11 cellular contexts compared by ENCODE assay signal in the genomic region with DNA sequence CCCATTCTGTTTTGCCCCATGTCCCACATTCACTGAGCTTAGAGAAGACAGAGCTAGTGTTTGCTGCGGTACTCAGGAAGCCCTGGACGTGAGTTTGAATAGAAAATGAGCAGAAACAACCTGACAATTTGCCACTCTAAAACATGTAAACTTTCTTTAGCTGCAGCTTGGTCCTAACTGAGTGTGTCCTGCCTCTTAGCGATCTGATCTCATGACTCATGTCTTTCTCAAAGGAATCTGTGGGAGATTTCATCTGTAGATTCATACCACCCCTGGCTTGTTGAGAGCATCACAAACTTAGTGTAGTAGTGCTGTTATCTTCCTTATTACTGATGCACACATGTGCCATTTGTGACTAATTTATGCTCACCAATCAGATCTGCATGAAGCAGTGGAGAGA.
DNase-seq lines count a peak whose midpoint lies in the region; ATAC-seq and TF ChIP-seq lines count a peak whose summit lies in the region.
"Had no signal": no experiment of that assay in that cellular context is flagged by ENCODE, and none has a peak within 500 bp of the region (broad histone marks: within the 10 kb centered on the region; RNA-seq: fewer than 3 reads in every experiment).

No MANE protein-coding gene starts in this region.

- WGBS in mammary epithelial cell (ENCODE audit: low coverage, missing lambda C conversion rate): 54% methylated on average over 3 of the region's 3 CpGs
- 65 to 80% (median 72%) methylated on average over 3 of the region's 3 CpGs for whole genome bisulfite sequencing in spleen, 5 donors
- 81 to 88% (median 86%) methylated on average over 3 of the region's 3 CpGs for WGBS in heart left ventricle, 4 donors

- in situ Hi-C loops in mammary epithelial cell (cut with MboI; ENCODE audit: low sequenced_read_pairs in 2 of 2): no loop called here

- H3K4me1 ChIP-seq in mammary epithelial cell (ENCODE audit: insufficient read depth, low read length) (peaks cover 54% of the 10 kb centered on the region), spleen (peaks cover 0 to 36% (median 21%) of the 10 kb centered on the region in 6 donors), heart left ventricle (peaks cover 0 to 57% (median 14%) of the 10 kb centered on the region in 12 donors)

- no peaks in the 10 kb centered on the region for H3K27me3 ChIP-seq in mammary epithelial cell (ENCODE audit: insufficient read depth, low read length)
- no peaks in the 10 kb centered on the region for H3K27me3 ChIP-seq in spleen (replicated peaks in 1 of 7)
- no peaks in the 10 kb centered on the region for H3K27me3 ChIP-seq in heart left ventricle
- H3K27me3 ChIP-seq: neural progenitor cell had no signal

- peak overlapping the region; percentile 45 for H2AFZ ChIP-seq in mammary epithelial cell (ENCODE audit: low read depth, low read length)
- H2AFZ ChIP-seq: neural progenitor cell had no signal

- H3K27ac Mint-ChIP-seq in stimulated activated naive B cell treated with anti-CD40 and anti-IgM and Interleukin-4, amounts not matched to agents 10 μg/mL and 1 μg/mL and 100 μg/mL, for 72 hours: no peak overlapping the region
- H3K27ac Mint-ChIP-seq: neural progenitor cell had no signal

- H4K20me1 ChIP-seq in mammary epithelial cell (ENCODE audit: insufficient read depth, low read length): no peaks in the 10 kb centered on the region

- CTCF ChIA-PET in mammary epithelial cell (lab: Charles Lee; ENCODE audit: low non-redundant PET): no interaction called here

- H3K4me3 ChIP-seq in mammary epithelial cell (replicated peaks in 1 of 3; ENCODE audit: insufficient read depth in 1 of 3, low read depth in 2 of 3, low read length in 3 of 3) (peak overlapping the region in 1 of 3 experiments; percentile 8), spleen (no peak overlapping the region), heart left ventricle (no peak overlapping the region)
- H3K4me3 ChIP-seq: neural progenitor cell had no signal

- BruUV-seq in mammary epithelial cell (replicated peaks; lab: Mats Ljungman, UMichigan): no TSS peak

- no peak for ATAC-seq in heart left ventricle
- no peak for ATAC-seq in stimulated activated naive B cell treated with anti-CD40 and anti-IgM and Interleukin-4, amounts not matched to agents 10 μg/mL and 1 μg/mL and 100 μg/mL, for 72 hours (replicated peaks)
- no peak for ATAC-seq in HG02759 (IDR thresholded peaks at IDR 0.05; ENCODE audit: unreplicated experiment)

- intact Hi-C loops in mammary epithelial cell (cut with micrococcal nuclease): no loop called here
- intact Hi-C loops in spleen (cut with DNase I; ENCODE audit: low total_unique reads): no loop called here
- intact Hi-C loops in heart left ventricle (cut with DNase I): no loop called here

- H3K79me2 ChIP-seq in mammary epithelial cell (ENCODE audit: insufficient read depth, low read length): peaks cover 40% of the 10 kb centered on the region

- H3K4me3 Mint-ChIP-seq in stimulated activated naive B cell treated with anti-CD40 and anti-IgM and Interleukin-4, amounts not matched to agents 10 μg/mL and 1 μg/mL and 100 μg/mL, for 72 hours: no peak overlapping the region
- H3K4me3 Mint-ChIP-seq: neural progenitor cell had no signal

- H3K27ac ChIP-seq in mammary epithelial cell (ENCODE audit: insufficient read depth, low read depth, low read length): no peak overlapping the region
- no peak overlapping the region for H3K27ac ChIP-seq in spleen
- H3K27ac ChIP-seq in heart left ventricle: peak overlapping the region in 1 of 12 donors; percentile 28
- H3K27ac ChIP-seq: neural progenitor cell had no signal

- H3K36me3 Mint-ChIP-seq in stimulated activated naive B cell treated with anti-CD40 and anti-IgM and Interleukin-4, amounts not matched to agents 10 μg/mL and 1 μg/mL and 100 μg/mL, for 72 hours: peaks cover 13 to 21% of the 10 kb centered on the region in 2 donors
- H3K36me3 Mint-ChIP-seq: neural progenitor cell had no signal

- no peak overlapping the region for H3K9ac ChIP-seq in mammary epithelial cell (ENCODE audit: insufficient read depth, low read length)
- H3K9ac ChIP-seq: neural progenitor cell had no signal

- TF ChIP-seq POLR2A in spleen (IDR thresholded peaks at IDR 0.05) (no peak), heart left ventricle (IDR thresholded peaks at IDR 0.05) (no peak)

- H3K4me2 ChIP-seq in mammary epithelial cell (ENCODE audit: insufficient read depth, low read depth, low read length): peak overlapping the region; percentile 74
- H3K4me2 ChIP-seq: neural progenitor cell had no signal

- TF ChIP-seq CTCF in mammary epithelial cell (conservative IDR thresholded peaks at IDR 0.05 in 1 of 2, IDR thresholded peaks at IDR 0.05 in 1 of 2; ENCODE audit: extremely low read depth in 1 of 2, insufficient read depth in 1 of 2, low read depth in 1 of 2, low read length in 2 of 2): no peak
- TF ChIP-seq CTCF in spleen (IDR thresholded peaks at IDR 0.05 in 8 of 11, conservative IDR thresholded peaks at IDR 0.05 in 3 of 11): no peak
- no peak for TF ChIP-seq CTCF in heart left ventricle (IDR thresholded peaks at IDR 0.05)

- no peaks in the 10 kb centered on the region for H3K27me3 Mint-ChIP-seq in stimulated activated naive B cell treated with anti-CD40 and anti-IgM and Interleukin-4, amounts not matched to agents 10 μg/mL and 1 μg/mL and 100 μg/mL, for 72 hours

- H3K9me3 Mint-ChIP-seq in stimulated activated naive B cell treated with anti-CD40 and anti-IgM and Interleukin-4, amounts not matched to agents 10 μg/mL and 1 μg/mL and 100 μg/mL, for 72 hours: no peaks in the 10 kb centered on the region
- H3K9me3 Mint-ChIP-seq: neural progenitor cell had no signal

- peaks cover 46 to 70% of the 10 kb centered on the region in 2 donors for H3K4me1 Mint-ChIP-seq in stimulated activated naive B cell treated with anti-CD40 and anti-IgM and Interleukin-4, amounts not matched to agents 10 μg/mL and 1 μg/mL and 100 μg/mL, for 72 hours

- H3K36me3 ChIP-seq in mammary epithelial cell (ENCODE audit: insufficient read depth, low read length) (no peaks in the 10 kb centered on the region), spleen (no peaks in the 10 kb centered on the region), heart left ventricle (no peaks in the 10 kb centered on the region)
- H3K36me3 ChIP-seq: neural progenitor cell had no signal

- DNase-seq in EL: peak; percentile 85
- DNase-seq in LHCN-M2 (ENCODE audit: low read depth): peak; percentile 72
- DNase-seq in mammary epithelial cell: peak; percentile 66
- peak; percentile 68 for DNase-seq in non-pigmented ciliary epithelial cell (ENCODE audit: low read depth)
- DNase-seq in spleen: no peak
- no peak for DNase-seq in heart left ventricle
- DNase-seq in stimulated activated naive B cell treated with anti-CD40 and anti-IgM and Interleukin-4, amounts not matched to agents 10 μg/mL and 1 μg/mL and 100 μg/mL, for 72 hours: no peak
- DNase-seq: GDM1, glutamatergic neuron had no signal

- no peaks in the 10 kb centered on the region for H3K9me3 ChIP-seq in mammary epithelial cell (replicated peaks; ENCODE audit: insufficient read depth, low read length)
- no peaks in the 10 kb centered on the region for H3K9me3 ChIP-seq in spleen
- H3K9me3 ChIP-seq in heart left ventricle: no peaks in the 10 kb centered on the region

- dilution Hi-C loops in mammary epithelial cell (cut with HindIII; ENCODE audit: low sequenced_read_pairs): no loop called here

Comparison
In these comparisons a context has a peak if more than half of its experiments do, and no peak if none do; other contexts are left out.
1. DNase-seq: peak in EL (single experiment), LHCN-M2 (single experiment), mammary epithelial cell (single experiment) and non-pigmented ciliary epithelial cell (single experiment); none in spleen (single experiment), heart left ventricle (0 of 5) and stimulated activated naive B cell treated with anti-CD40 and anti-IgM and Interleukin-4, amounts not matched to agents 10 μg/mL and 1 μg/mL and 100 μg/mL, for 72 hours (single experiment).